In genomic region chr10:21535494-21535818, GRCh38 we compare ENCODE assay signal across 8 cellular contexts. TPM values are rescaled to one million over a fixed set of nuclear protein-coding genes. Genes with fewer than 3 reads are reported as not detected.
DNase-seq lines count a peak whose midpoint lies in the region; TF ChIP-seq lines count a peak whose summit lies in the region.

No MANE protein-coding gene starts in this region.

- H3K27me3 Mint-ChIP-seq in HFFc6 (ENCODE audit: insufficient read depth) = no peaks in the 10 kb centered on the region

- no peaks in the 10 kb centered on the region for H3K9me3 ChIP-seq in breast epithelium
- H3K9me3 ChIP-seq in mononuclear cell (ENCODE audit: low read depth, low read length) = no peaks in the 10 kb centered on the region

- TF ChIP-seq CTCF in 22Rv1 (IDR thresholded peaks at IDR 0.05) = no peak
- TF ChIP-seq CTCF in HFFc6 (IDR thresholded peaks at IDR 0.05) = no peak
- TF ChIP-seq CTCF in breast epithelium (IDR thresholded peaks at IDR 0.05) = no peak

- no peaks in the 10 kb centered on the region for H3K36me3 ChIP-seq in breast epithelium

- H3K4me3 Mint-ChIP-seq in HFFc6 = peak overlapping the region; percentile 88

- peak overlapping the region; percentile 77 for H3K27ac Mint-ChIP-seq in HFFc6

- H3K27me3 ChIP-seq in breast epithelium (no peaks in the 10 kb centered on the region), mononuclear cell (ENCODE audit: insufficient read depth, low read length) (no peaks in the 10 kb centered on the region)

- H3K27ac ChIP-seq in 22Rv1 (peak overlapping the region; percentile 99), breast epithelium (peak overlapping the region; percentile 94 to 98)

- H3K4me1 ChIP-seq in breast epithelium = peaks cover 0 to 8% of the 10 kb centered on the region in 2 donors
- H3K4me1 ChIP-seq in mononuclear cell (ENCODE audit: insufficient read depth, low read length) = peaks cover 20% of the 10 kb centered on the region

- no peaks in the 10 kb centered on the region for H3K9me3 Mint-ChIP-seq in HFFc6

- DNase-seq in HFFc6 = no peak
- no peak for DNase-seq in breast epithelium (ENCODE audit: low spot score in 2 of 2)
- DNase-seq in NCI-H146 (lab: John Stamatoyannopoulos, UW) = no peak
- DNase-seq in mucosa of gallbladder (ENCODE audit: low spot score) = no peak
- no peak for DNase-seq in HUDEP-2 (lab: John Stamatoyannopoulos, UW; ENCODE audit: unreplicated experiment in 76 of 76)
- no peak for DNase-seq in 8988T

- H3K36me3 Mint-ChIP-seq in HFFc6 (ENCODE audit: low read depth) = peaks cover 5% of the 10 kb centered on the region; the same call in 1 of the 2 replicates

- no peak for TF ChIP-seq POLR2A in breast epithelium (IDR thresholded peaks at IDR 0.05)

- intact Hi-C loops in breast epithelium (cut with DNase I; ENCODE audit: low total_unique reads) = no loop called here

- peak overlapping the region; percentile 89 to 97 (median 92) for H3K4me3 ChIP-seq in breast epithelium
- H3K4me3 ChIP-seq in mononuclear cell (ENCODE audit: low read length) = peak overlapping the region; percentile 13

- peaks cover 30% of the 10 kb centered on the region for H3K4me1 Mint-ChIP-seq in HFFc6 (ENCODE audit: low read depth)

RNA-seq across cellular contexts. Expression of gene MLLT10, which starts 1.4 kb away (rescaled TPM):
- 10 to 100 TPM; 21.8 to 25.2 (median 22.9) TPM for total RNA-seq in HFFc6 (2021; fragmentation: NEBNext Ultra II Directional; extraction: Animal tissue kit (Norgen Biotek cat#: 25700))
- total RNA-seq in breast epithelium = 10 to 100 TPM; 45.6 to 74.6 (median 58.0) TPM
- 37.5 TPM for total RNA-seq in mononuclear cell
- total RNA-seq in mucosa of gallbladder = 33.0 TPM

RNA-seq across cellular contexts. Expression of gene SKIDA1, which starts 10.0 kb away (rescaled TPM):
- total RNA-seq in HFFc6 (2021; fragmentation: NEBNext Ultra II Directional; extraction: Animal tissue kit (Norgen Biotek cat#: 25700)) = under 1 TPM; 0.35 to 0.71 (median 0.46) TPM
- 1 to 10 TPM in 1 of 3 donors, under 1 TPM in 2; 0.59 to 1.4 (median 0.98) TPM for total RNA-seq in breast epithelium
- not detected for total RNA-seq in mononuclear cell
- 1.2 TPM for total RNA-seq in mucosa of gallbladder
